ENCODE assay signal across 18 cellular contexts in the genomic region with DNA sequence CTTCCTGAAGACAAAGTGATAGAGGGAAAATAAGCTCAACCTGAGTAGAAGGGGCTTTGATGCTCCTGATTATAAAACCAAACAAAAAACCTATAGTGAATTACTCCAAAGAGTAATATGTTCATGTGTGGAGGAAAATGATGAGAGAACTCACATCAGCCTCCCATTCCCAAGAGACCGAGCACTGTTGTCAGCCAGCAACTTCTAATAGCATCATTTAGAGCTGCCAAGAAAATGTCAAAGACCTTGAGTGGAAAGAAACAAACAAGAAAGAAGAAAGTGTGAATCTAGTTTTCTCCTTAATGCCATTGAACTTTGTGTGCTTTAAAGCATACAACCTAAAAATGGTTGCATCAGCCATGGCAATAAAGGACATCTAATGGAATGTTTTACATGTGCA.
A peak's percentile ranks its signal among the peaks of the same experiment; 100 is the strongest.
DNase-seq lines count a peak whose midpoint lies in the region; ATAC-seq, FAIRE-seq and TF ChIP-seq lines count a peak whose summit lies in the region.
"Had no signal": no experiment of that assay in that cellular context is flagged by ENCODE, and none has a peak within 500 bp of the region (broad histone marks: within the 10 kb centered on the region; RNA-seq: fewer than 3 reads in every experiment).

No MANE protein-coding gene starts in this region.

- no peak overlapping the region for H3K27ac ChIP-seq in astrocyte (ENCODE audit: low read depth, low read length)
- H3K27ac ChIP-seq in neural cell (ENCODE audit: low read length), result no peak overlapping the region
- H3K27ac ChIP-seq in psoas muscle, result no peak overlapping the region

- H3K9ac ChIP-seq in astrocyte (ENCODE audit: low read length) (no peak overlapping the region), neural cell (ENCODE audit: low read length) (no peak overlapping the region)

- TF ChIP-seq EP300 in neural cell (conservative IDR thresholded peaks at IDR 0.05; ENCODE audit: poor library complexity, severe bottlenecking), result peak; percentile 66

- H3K4me2 ChIP-seq in astrocyte (ENCODE audit: low read length), result no peak overlapping the region
- H3K4me2 ChIP-seq in neural cell (ENCODE audit: low read length), result no peak overlapping the region

- no peaks in the 10 kb centered on the region for H3K27me3 ChIP-seq in astrocyte (ENCODE audit: insufficient read depth, low read length)
- no peaks in the 10 kb centered on the region for H3K27me3 ChIP-seq in neural cell (ENCODE audit: insufficient read depth, low read depth, low read length)
- no peaks in the 10 kb centered on the region for H3K27me3 ChIP-seq in psoas muscle (ENCODE audit: insufficient read depth in 3 of 3, low read length in 2 of 3)

- CTCF ChIA-PET in activated CD4-positive, alpha-beta T cell treated with anti-CD3 and anti-CD28 coated beads for 36 hours (lab: Charles Lee), result no interaction called here

- H3K9me3 ChIP-seq in astrocyte (ENCODE audit: insufficient read depth, low read depth, low read length) (peaks cover 3% of the 10 kb centered on the region), neural cell (ENCODE audit: low read length) (no peaks in the 10 kb centered on the region), psoas muscle (no peaks in the 10 kb centered on the region)

- H3K4me3 ChIP-seq in astrocyte (ENCODE audit: insufficient read depth, low read depth, low read length), result no peak overlapping the region
- H3K4me3 ChIP-seq in neural cell (ENCODE audit: low read length), result no peak overlapping the region
- H3K4me3 ChIP-seq in psoas muscle, result no peak overlapping the region
- H3K4me3 ChIP-seq: GM12878 had no signal

- H3K9me3 Mint-ChIP-seq in astrocyte (ENCODE audit: unreplicated experiment), result peaks cover 11% of the 10 kb centered on the region
- peaks cover 5% of the 10 kb centered on the region for H3K9me3 Mint-ChIP-seq in activated CD4-positive, alpha-beta T cell treated with anti-CD3 and anti-CD28 coated beads for 36 hours (ENCODE audit: low read depth)

- H4K20me1 ChIP-seq in astrocyte (ENCODE audit: insufficient read depth, low read length) (no peaks in the 10 kb centered on the region), neural cell (ENCODE audit: insufficient read depth) (no peaks in the 10 kb centered on the region)

- 83 to 94% (median 91%) methylated on average over 1 of the region's 1 CpG for WGBS in psoas muscle, 3 donors

- peaks cover 4% of the 10 kb centered on the region for H3K4me1 Mint-ChIP-seq in astrocyte (ENCODE audit: low read depth, unreplicated experiment)
- H3K4me1 Mint-ChIP-seq in activated CD4-positive, alpha-beta T cell treated with anti-CD3 and anti-CD28 coated beads for 36 hours, result no peaks in the 10 kb centered on the region
- H3K4me1 Mint-ChIP-seq: CD4-positive, alpha-beta memory T cell had no signal

- H3K36me3 ChIP-seq in astrocyte (ENCODE audit: insufficient read depth, low read length) (no peaks in the 10 kb centered on the region), neural cell (ENCODE audit: insufficient read depth, low read length) (no peaks in the 10 kb centered on the region), psoas muscle (ENCODE audit: insufficient read depth in 1 of 2, low read depth in 1 of 2) (no peaks in the 10 kb centered on the region)

- H3F3A ChIP-seq in neural cell (ENCODE audit: insufficient read depth, low read length, poor library complexity, severe bottlenecking), result no peaks in the 10 kb centered on the region

- H2AFZ ChIP-seq in astrocyte (ENCODE audit: low read depth, low read length) (no peak overlapping the region), neural cell (ENCODE audit: low read depth, low read length) (no peak overlapping the region)

- H3K4me1 ChIP-seq in astrocyte (ENCODE audit: insufficient read depth, low read length) (no peaks in the 10 kb centered on the region), psoas muscle (no peaks in the 10 kb centered on the region)

- peaks cover 2% of the 10 kb centered on the region for H3K27me3 Mint-ChIP-seq in astrocyte (ENCODE audit: low read depth, unreplicated experiment)
- no peaks in the 10 kb centered on the region for H3K27me3 Mint-ChIP-seq in activated CD4-positive, alpha-beta T cell treated with anti-CD3 and anti-CD28 coated beads for 36 hours
- H3K27me3 Mint-ChIP-seq: CD4-positive, alpha-beta memory T cell had no signal

- no peaks in the 10 kb centered on the region for H3K9me2 ChIP-seq in neural cell (ENCODE audit: insufficient read depth, low read length)

- no peak overlapping the region for H3K4me3 Mint-ChIP-seq in astrocyte (ENCODE audit: unreplicated experiment)
- H3K4me3 Mint-ChIP-seq in activated CD4-positive, alpha-beta T cell treated with anti-CD3 and anti-CD28 coated beads for 36 hours, result no peak overlapping the region
- H3K4me3 Mint-ChIP-seq: CD4-positive, alpha-beta memory T cell had no signal

- DNase-seq in EL (peak; percentile 1), astrocyte (ENCODE audit: low read depth) (no peak), psoas muscle (no peak)
- DNase-seq in activated CD8-positive, alpha-beta memory T cell treated with anti-CD3 and anti-CD28 coated beads, Interleukin-2, amount 50 U/mL, for 4 hours, result no peak
- no peak for DNase-seq in activated CD4-positive, alpha-beta T cell treated with anti-CD3 and anti-CD28 coated beads for 36 hours
- DNase-seq: 8988T; C1 segment of cervical spinal cord; Calu3; CD4-positive, alpha-beta memory T cell; COR-L47; DND-41; GDM1; H7; HCEC 1CT had no signal

- H3K79me2 ChIP-seq in astrocyte (ENCODE audit: insufficient read depth, low read length) (no peaks in the 10 kb centered on the region), neural cell (replicated peaks; ENCODE audit: insufficient read depth, low read length) (no peaks in the 10 kb centered on the region)

- intact Hi-C loops in psoas muscle (cut with DNase I), result no loop called here
- intact Hi-C loops in activated CD4-positive, alpha-beta T cell treated with anti-CD3 and anti-CD28 coated beads for 36 hours (cut with DNase I, micrococcal nuclease), result no loop called here

- POLR2A ChIA-PET in activated CD4-positive, alpha-beta T cell treated with anti-CD3 and anti-CD28 coated beads for 36 hours (lab: Charles Lee), result no interaction called here

- no peak for TF ChIP-seq RAD21 in neural cell (conservative IDR thresholded peaks at IDR 0.05)

- H3K36me3 Mint-ChIP-seq in astrocyte (ENCODE audit: low read depth, unreplicated experiment), result no peaks in the 10 kb centered on the region
- no peaks in the 10 kb centered on the region for H3K36me3 Mint-ChIP-seq in activated CD4-positive, alpha-beta T cell treated with anti-CD3 and anti-CD28 coated beads for 36 hours (ENCODE audit: low read depth)
- H3K36me3 Mint-ChIP-seq: CD4-positive, alpha-beta memory T cell had no signal

- peak overlapping the region; percentile 65 for H3K27ac Mint-ChIP-seq in astrocyte (ENCODE audit: unreplicated experiment)
- H3K27ac Mint-ChIP-seq in activated CD4-positive, alpha-beta T cell treated with anti-CD3 and anti-CD28 coated beads for 36 hours, result no peak overlapping the region
- H3K27ac Mint-ChIP-seq: CD4-positive, alpha-beta memory T cell had no signal

- ATAC-seq in psoas muscle (no peak), GM18909 (IDR thresholded peaks at IDR 0.05; ENCODE audit: poor library complexity, unreplicated experiment) (no peak)
- ATAC-seq in activated CD4-positive, alpha-beta T cell treated with anti-CD3 and anti-CD28 coated beads for 36 hours, result no peak
- ATAC-seq: GM12878 had no signal

- no peak for FAIRE-seq in astrocyte (lab: Jason Lieb, UNC)
- FAIRE-seq: GM12878, H1 had no signal

- no peak for TF ChIP-seq CTCF in astrocyte (IDR thresholded peaks at IDR 0.05; ENCODE audit: insufficient read depth, low read depth, low read length)
- no peak for TF ChIP-seq CTCF in neural cell (IDR thresholded peaks at IDR 0.05; ENCODE audit: poor library complexity, severe bottlenecking)
- no peak for TF ChIP-seq CTCF in psoas muscle (IDR thresholded peaks at IDR 0.05)

TF ChIP-seq in neural cell, 6 proteins besides CTCF, POLR2A, EP300 and RAD21:
- no peak for TF ChIP-seq MXI1 (conservative IDR thresholded peaks at IDR 0.05; ENCODE audit: poor library complexity, severe bottlenecking)
- TF ChIP-seq SMC3 (conservative IDR thresholded peaks at IDR 0.05; ENCODE audit: poor library complexity), result no peak
- TF ChIP-seq, protein P1, sequence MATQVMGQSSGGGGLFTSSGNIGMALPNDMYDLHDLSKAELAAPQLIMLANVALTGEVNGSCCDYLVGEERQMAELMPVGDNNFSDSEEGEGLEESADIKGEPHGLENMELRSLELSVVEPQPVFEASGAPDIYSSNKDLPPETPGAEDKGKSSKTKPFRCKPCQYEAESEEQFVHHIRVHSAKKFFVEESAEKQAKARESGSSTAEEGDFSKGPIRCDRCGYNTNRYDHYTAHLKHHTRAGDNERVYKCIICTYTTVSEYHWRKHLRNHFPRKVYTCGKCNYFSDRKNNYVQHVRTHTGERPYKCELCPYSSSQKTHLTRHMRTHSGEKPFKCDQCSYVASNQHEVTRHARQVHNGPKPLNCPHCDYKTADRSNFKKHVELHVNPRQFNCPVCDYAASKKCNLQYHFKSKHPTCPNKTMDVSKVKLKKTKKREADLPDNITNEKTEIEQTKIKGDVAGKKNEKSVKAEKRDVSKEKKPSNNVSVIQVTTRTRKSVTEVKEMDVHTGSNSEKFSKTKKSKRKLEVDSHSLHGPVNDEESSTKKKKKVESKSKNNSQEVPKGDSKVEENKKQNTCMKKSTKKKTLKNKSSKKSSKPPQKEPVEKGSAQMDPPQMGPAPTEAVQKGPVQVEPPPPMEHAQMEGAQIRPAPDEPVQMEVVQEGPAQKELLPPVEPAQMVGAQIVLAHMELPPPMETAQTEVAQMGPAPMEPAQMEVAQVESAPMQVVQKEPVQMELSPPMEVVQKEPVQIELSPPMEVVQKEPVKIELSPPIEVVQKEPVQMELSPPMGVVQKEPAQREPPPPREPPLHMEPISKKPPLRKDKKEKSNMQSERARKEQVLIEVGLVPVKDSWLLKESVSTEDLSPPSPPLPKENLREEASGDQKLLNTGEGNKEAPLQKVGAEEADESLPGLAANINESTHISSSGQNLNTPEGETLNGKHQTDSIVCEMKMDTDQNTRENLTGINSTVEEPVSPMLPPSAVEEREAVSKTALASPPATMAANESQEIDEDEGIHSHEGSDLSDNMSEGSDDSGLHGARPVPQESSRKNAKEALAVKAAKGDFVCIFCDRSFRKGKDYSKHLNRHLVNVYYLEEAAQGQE (IDR thresholded peaks at IDR 0.05; ENCODE audit: borderline replicate concordance), result no peak
- TF ChIP-seq EZH2 (IDR thresholded peaks at IDR 0.05; ENCODE audit: borderline replicate concordance, insufficient read depth, low read length, poor library complexity, severe bottlenecking), result no peak
- peak; percentile 80 for TF ChIP-seq POLR2AphosphoS5 (IDR thresholded peaks at IDR 0.05)
TF ChIP-seq in neural cell: peak in this region for 1.
